Comparison of ENCODE assay signal across 1 cellular context in the genomic region with DNA sequence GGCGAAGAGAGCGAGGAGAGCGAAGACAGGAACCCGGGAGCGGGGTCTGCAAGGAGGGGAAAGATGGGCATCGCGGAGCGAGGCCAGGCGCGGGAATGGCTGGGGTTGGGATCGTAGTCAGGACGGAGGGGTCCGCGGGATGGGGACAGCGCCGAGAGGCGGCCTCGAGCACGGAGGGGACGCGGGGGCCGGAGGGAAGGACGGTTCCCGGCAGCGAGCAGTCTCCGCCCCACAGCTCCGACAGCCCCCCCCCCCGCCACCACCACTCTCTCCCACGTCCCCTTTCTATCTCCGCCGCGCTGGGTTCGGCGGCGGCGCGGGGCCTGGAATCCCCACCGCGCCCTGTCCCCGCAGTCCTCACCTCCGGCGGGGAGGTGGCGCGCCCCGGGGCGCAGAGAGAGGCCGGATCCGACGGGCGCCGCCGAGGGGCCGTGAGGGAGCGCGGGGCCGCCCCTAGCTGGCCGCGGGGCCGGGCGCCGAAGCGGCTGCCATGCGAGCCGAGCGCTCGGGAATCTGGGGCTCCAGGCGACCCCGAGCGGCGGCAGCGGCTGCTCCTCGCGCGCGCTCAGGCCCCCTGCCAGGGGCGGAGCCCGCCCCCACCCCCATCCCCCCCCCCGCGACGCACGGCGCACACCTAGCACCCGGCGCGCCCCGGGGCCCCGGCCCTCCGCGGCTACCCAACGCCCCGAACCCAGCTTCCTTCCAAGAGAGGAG.
TF ChIP-seq lines count a peak whose summit lies in the region.

A gene with protein sequence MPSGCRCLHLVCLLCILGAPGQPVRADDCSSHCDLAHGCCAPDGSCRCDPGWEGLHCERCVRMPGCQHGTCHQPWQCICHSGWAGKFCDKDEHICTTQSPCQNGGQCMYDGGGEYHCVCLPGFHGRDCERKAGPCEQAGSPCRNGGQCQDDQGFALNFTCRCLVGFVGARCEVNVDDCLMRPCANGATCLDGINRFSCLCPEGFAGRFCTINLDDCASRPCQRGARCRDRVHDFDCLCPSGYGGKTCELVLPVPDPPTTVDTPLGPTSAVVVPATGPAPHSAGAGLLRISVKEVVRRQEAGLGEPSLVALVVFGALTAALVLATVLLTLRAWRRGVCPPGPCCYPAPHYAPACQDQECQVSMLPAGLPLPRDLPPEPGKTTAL (minus strand): TSS at position 515 of the 714 bp plus-strand sequence. CDS start 723 bp downstream, outside the sequence.

TF ChIP-seq in HEK293, 187 proteins besides CTCF, POLR2A, EP300 and RAD21 (continued from another document):
- TF ChIP-seq, protein P1, sequence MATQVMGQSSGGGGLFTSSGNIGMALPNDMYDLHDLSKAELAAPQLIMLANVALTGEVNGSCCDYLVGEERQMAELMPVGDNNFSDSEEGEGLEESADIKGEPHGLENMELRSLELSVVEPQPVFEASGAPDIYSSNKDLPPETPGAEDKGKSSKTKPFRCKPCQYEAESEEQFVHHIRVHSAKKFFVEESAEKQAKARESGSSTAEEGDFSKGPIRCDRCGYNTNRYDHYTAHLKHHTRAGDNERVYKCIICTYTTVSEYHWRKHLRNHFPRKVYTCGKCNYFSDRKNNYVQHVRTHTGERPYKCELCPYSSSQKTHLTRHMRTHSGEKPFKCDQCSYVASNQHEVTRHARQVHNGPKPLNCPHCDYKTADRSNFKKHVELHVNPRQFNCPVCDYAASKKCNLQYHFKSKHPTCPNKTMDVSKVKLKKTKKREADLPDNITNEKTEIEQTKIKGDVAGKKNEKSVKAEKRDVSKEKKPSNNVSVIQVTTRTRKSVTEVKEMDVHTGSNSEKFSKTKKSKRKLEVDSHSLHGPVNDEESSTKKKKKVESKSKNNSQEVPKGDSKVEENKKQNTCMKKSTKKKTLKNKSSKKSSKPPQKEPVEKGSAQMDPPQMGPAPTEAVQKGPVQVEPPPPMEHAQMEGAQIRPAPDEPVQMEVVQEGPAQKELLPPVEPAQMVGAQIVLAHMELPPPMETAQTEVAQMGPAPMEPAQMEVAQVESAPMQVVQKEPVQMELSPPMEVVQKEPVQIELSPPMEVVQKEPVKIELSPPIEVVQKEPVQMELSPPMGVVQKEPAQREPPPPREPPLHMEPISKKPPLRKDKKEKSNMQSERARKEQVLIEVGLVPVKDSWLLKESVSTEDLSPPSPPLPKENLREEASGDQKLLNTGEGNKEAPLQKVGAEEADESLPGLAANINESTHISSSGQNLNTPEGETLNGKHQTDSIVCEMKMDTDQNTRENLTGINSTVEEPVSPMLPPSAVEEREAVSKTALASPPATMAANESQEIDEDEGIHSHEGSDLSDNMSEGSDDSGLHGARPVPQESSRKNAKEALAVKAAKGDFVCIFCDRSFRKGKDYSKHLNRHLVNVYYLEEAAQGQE (tag by site-specific recombination; IDR thresholded peaks at IDR 0.05), result no peak
- TF ChIP-seq ZSCAN18 (tag by site-specific recombination; IDR thresholded peaks at IDR 0.05) (no peak), ZNF2 (tag by site-specific recombination; IDR thresholded peaks at IDR 0.05) (0 out of 2 replicates have a peak, but pooled peaks have one; percentile 16), ZNF670 (tag by site-specific recombination; IDR thresholded peaks at IDR 0.05; ENCODE audit: low read depth) (no peak), ZSCAN30 (tag by site-specific recombination; IDR thresholded peaks at IDR 0.05) (peak; percentile 41; the same call in 1 of the 2 replicates), ZNF248 (tag by site-specific recombination; IDR thresholded peaks at IDR 0.05) (no peak), ZNF548 (tag by site-specific recombination; IDR thresholded peaks at IDR 0.05) (no peak), ZSCAN23 (tag by site-specific recombination; IDR thresholded peaks at IDR 0.05) (no peak), ZNF610 (tag by site-specific recombination; IDR thresholded peaks at IDR 0.05; ENCODE audit: borderline replicate concordance) (no peak), ZNF274 (IDR thresholded peaks at IDR 0.05; ENCODE audit: low read length) (no peak), ZNF274 (tag by site-specific recombination; IDR thresholded peaks at IDR 0.05; ENCODE audit: borderline replicate concordance) (no peak), ZNF26 (tag by site-specific recombination; IDR thresholded peaks at IDR 0.05) (no peak), ZNF561 (tag by site-specific recombination; IDR thresholded peaks at IDR 0.05; ENCODE audit: borderline replicate concordance) (peak; percentile 38; the same call in 1 of the 2 replicates), OSR2 (tag by site-specific recombination; IDR thresholded peaks at IDR 0.05) (no peak), SCRT2 (tag by site-specific recombination; IDR thresholded peaks at IDR 0.05) (peak; percentile 22; the same call in 1 of the 2 replicates), KLF16 (tag by site-specific recombination; IDR thresholded peaks at IDR 0.05) (peak; percentile 65; the same call in 1 of the 2 replicates), ZNF426 (tag by site-specific recombination; IDR thresholded peaks at IDR 0.05) (no peak), ZNF571 (tag by site-specific recombination; IDR thresholded peaks at IDR 0.05) (no peak), ZNF132 (tag by site-specific recombination; IDR thresholded peaks at IDR 0.05; ENCODE audit: borderline replicate concordance) (no peak)
